Comparison of ENCODE assay signal across 1 cellular context in the genomic region with DNA sequence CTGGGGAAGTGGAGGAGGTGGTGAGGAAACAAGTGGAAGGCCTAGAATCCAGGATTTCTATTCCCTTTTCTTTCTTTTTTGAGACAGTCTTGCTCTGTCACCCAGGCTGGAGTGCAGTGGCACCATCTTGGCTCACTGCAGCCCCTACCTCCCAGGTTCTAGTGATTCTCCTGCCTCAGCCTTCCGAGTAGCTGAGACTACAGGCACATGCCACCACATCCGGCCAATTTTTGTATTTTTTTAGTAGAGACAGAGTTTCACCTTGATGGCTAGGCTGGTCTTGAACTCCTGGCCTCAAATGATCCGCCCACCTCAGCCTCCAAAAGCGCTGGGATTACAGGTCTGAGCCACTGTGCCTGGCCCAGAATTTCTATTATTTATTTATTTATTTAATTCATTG.
TF ChIP-seq lines count a peak whose summit lies in the region.

No MANE protein-coding gene starts in this region.

TF ChIP-seq in H1, 55 proteins besides CTCF, POLR2A, EP300 and RAD21:
- TF ChIP-seq RBBP5 (IDR thresholded peaks at IDR 0.05; ENCODE audit: borderline replicate concordance, low read depth, low read length) = 0 out of 2 replicates have a peak, but pooled peaks have one; percentile 13
